ENCODE assay signal across 8 cellular contexts in the genomic region with DNA sequence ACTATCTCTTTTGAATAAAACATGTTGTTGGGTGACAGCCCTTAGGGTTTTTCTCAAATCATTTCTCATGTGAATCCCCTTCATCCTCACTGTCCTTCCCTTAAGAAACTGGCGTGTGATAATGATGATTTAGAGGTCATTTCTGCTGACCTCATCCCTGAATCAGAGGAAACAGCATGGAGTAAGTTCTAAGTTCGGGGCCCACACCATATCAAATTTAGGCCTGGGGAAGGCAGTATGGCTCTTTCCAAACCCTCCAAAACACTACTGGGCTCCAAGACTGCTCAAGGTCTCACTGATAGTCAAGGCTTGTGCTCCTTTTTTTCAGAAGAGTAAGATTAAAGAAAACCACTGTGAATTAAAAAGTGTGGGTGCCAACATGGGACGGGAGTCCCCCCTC.
DNase-seq lines count a peak whose midpoint lies in the region; ATAC-seq and TF ChIP-seq lines count a peak whose summit lies in the region.

No MANE protein-coding gene starts in this region.

- peaks cover 47% of the 10 kb centered on the region for H3K4me1 Mint-ChIP-seq in stimulated activated naive CD8-positive, alpha-beta T cell treated with anti-CD3 and anti-CD28 coated beads, Interleukin-15, Interleukin-2, amounts not matched to agents 100 ng/mL and 50 ng/mL, for 24 hours (ENCODE audit: low read depth)

- H3K4me3 ChIP-seq in brain microvascular endothelial cell (ENCODE audit: low read depth, low read length): peak overlapping the region; percentile 92
- H3K4me3 ChIP-seq in muscle layer of duodenum (ENCODE audit: low read depth in 1 of 2, low read length in 2 of 2): peak overlapping the region; percentile 78 to 85

- peak overlapping the region; percentile 96 for H3K4me3 Mint-ChIP-seq in stimulated activated naive CD8-positive, alpha-beta T cell treated with anti-CD3 and anti-CD28 coated beads, Interleukin-15, Interleukin-2, amounts not matched to agents 100 ng/mL and 50 ng/mL, for 24 hours

- no peak for TF ChIP-seq CTCF in brain microvascular endothelial cell (IDR thresholded peaks at IDR 0.05; ENCODE audit: low read depth, low read length, missing control alignments)

- ATAC-seq in stimulated activated naive CD8-positive, alpha-beta T cell treated with anti-CD3 and anti-CD28 coated beads, Interleukin-15, Interleukin-2, amounts not matched to agents 100 U/mL and 50 U/mL, for 24 hours: no peak
- no peak for ATAC-seq in HG03135 (IDR thresholded peaks at IDR 0.05; ENCODE audit: unreplicated experiment)
- ATAC-seq in GM21717 (IDR thresholded peaks at IDR 0.05; ENCODE audit: unreplicated experiment): no peak

- H3K27me3 Mint-ChIP-seq in stimulated activated naive CD8-positive, alpha-beta T cell treated with anti-CD3 and anti-CD28 coated beads, Interleukin-15, Interleukin-2, amounts not matched to agents 100 ng/mL and 50 ng/mL, for 24 hours: no peaks in the 10 kb centered on the region

- H3K36me3 ChIP-seq in brain microvascular endothelial cell (replicated peaks): no peaks in the 10 kb centered on the region
- H3K36me3 ChIP-seq in muscle layer of duodenum (ENCODE audit: control insufficient read depth in 1 of 2, insufficient read depth in 2 of 2, low read length in 2 of 2): peaks cover 0 to 12% of the 10 kb centered on the region in 2 donors

- H3K36me3 Mint-ChIP-seq in stimulated activated naive CD8-positive, alpha-beta T cell treated with anti-CD3 and anti-CD28 coated beads, Interleukin-15, Interleukin-2, amounts not matched to agents 100 ng/mL and 50 ng/mL, for 24 hours (ENCODE audit: low read depth): no peaks in the 10 kb centered on the region

- H3K9me3 ChIP-seq in muscle layer of duodenum (ENCODE audit: control insufficient read depth in 1 of 2, low read length in 2 of 2): no peaks in the 10 kb centered on the region

- in situ Hi-C loops in brain microvascular endothelial cell (cut with HindIII; ENCODE audit: low pct_ligation_motif_present, low sequenced_read_pairs): no loop called here

- H3K27me3 ChIP-seq in brain microvascular endothelial cell (replicated peaks) (no peaks in the 10 kb centered on the region), muscle layer of duodenum (ENCODE audit: low read depth, low read length) (no peaks in the 10 kb centered on the region)

- DNase-seq in stimulated activated naive CD8-positive, alpha-beta T cell treated with anti-CD3 and anti-CD28 coated beads, Interleukin-15, Interleukin-2, amounts not matched to agents 100 U/mL and 50 U/mL, for 24 hours: no peak
- DNase-seq in brain microvascular endothelial cell (no peak), DMS79 (lab: John Stamatoyannopoulos, UW) (no peak), superior temporal gyrus (ENCODE audit: extremely low spot score) (no peak)

- no peaks in the 10 kb centered on the region for H3K9me3 Mint-ChIP-seq in stimulated activated naive CD8-positive, alpha-beta T cell treated with anti-CD3 and anti-CD28 coated beads, Interleukin-15, Interleukin-2, amounts not matched to agents 100 ng/mL and 50 ng/mL, for 24 hours

- peaks cover 19 to 22% of the 10 kb centered on the region in 2 donors for H3K4me1 ChIP-seq in muscle layer of duodenum (ENCODE audit: control insufficient read depth in 1 of 2, insufficient read depth in 2 of 2, low read length in 2 of 2)

- H3K27ac ChIP-seq in brain microvascular endothelial cell (peak overlapping the region; percentile 63), muscle layer of duodenum (ENCODE audit: low read length) (peak overlapping the region; percentile 94)

- peak overlapping the region; percentile 71 for H3K27ac Mint-ChIP-seq in stimulated activated naive CD8-positive, alpha-beta T cell treated with anti-CD3 and anti-CD28 coated beads, Interleukin-15, Interleukin-2, amounts not matched to agents 100 ng/mL and 50 ng/mL, for 24 hours
